In the genomic region with DNA sequence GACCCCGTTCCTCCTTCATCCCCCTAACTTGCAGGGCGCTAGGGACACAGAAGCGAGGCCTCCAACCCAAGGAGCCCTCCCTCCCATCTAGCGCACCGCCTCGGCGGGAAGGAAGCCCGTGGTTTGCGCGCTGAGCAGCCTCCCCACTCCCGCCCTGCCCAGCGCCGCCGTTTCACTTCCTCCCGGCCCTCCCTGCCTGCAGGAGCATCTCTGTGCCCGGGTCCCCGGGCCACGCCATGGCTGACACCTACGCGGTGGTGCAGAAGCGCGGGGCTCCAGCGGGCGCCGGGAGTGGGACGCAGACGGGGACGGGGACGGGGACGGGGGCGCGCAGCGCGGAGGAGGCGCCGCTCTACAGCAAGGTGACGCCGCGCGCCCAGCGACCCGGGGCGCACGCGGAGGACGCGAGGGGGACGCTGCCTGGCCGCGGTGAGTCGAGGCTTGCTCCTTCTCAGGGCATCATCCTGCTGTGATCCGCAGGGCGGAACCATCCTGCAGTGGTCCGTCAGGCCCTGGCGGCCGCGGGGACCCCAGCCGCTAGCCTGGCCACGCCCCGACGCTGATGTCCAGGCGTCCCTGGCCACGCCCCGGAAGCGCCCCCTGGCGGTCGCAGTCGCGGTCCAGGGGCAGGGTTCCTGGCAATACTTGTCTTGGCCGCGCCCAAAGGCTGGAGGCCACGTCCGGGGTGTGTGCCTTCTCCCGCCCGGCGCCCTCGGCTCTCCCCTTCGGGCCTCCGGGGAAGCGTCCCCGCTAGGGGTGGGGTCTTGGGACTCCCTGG, we compare ENCODE assay signal across 8 cellular contexts. TPM values are rescaled to one million over a fixed set of nuclear protein-coding genes. Genes with fewer than 3 reads are reported as not detected.
A peak's percentile ranks its signal among the peaks of the same experiment; 100 is the strongest.
DNase-seq lines count a peak whose midpoint lies in the region; ATAC-seq and TF ChIP-seq lines count a peak whose summit lies in the region.

No MANE protein-coding gene starts in this region.

- no peak overlapping the region for H4K8ac ChIP-seq in H9 (replicated peaks; ENCODE audit: insufficient read length, low read depth, low read length)

- H3K23me2 ChIP-seq in H9 (ENCODE audit: insufficient read length, low read depth, low read length, poor library complexity, severe bottlenecking) = peaks cover 8% of the 10 kb centered on the region

- no peak overlapping the region for H2BK12ac ChIP-seq in H9 (ENCODE audit: insufficient read length, low read depth, low read length)

- H3K36me3 ChIP-seq in MG63 (peaks cover 7% of the 10 kb centered on the region; the same call in 1 of the 2 replicates), hepatocyte (replicated peaks; ENCODE audit: insufficient read depth, low read depth) (no peaks in the 10 kb centered on the region)

- H2BK120ac ChIP-seq in H9 (ENCODE audit: low read depth, low read length, poor library complexity, severe bottlenecking) = no peak overlapping the region

- H2AK5ac ChIP-seq in H9 (ENCODE audit: insufficient read length, low read length) = no peak overlapping the region

- peak; percentile 82 for ATAC-seq in T-helper 17 cell

- no peak overlapping the region for H4K91ac ChIP-seq in H9 (ENCODE audit: insufficient read length, low read depth, low read length)

- H3K9ac ChIP-seq in H9 (ENCODE audit: extremely low read depth, insufficient read length, low read length) = peak overlapping the region; percentile 74

- no peak overlapping the region for H2BK5ac ChIP-seq in H9 (ENCODE audit: insufficient read length, low read length)

- peak overlapping the region; percentile 67 for H3K14ac ChIP-seq in H9 (ENCODE audit: insufficient read depth, low read length)

- DNase-seq in H9 (peak; percentile 91), MG63 (peak; percentile 89), T-helper 17 cell (peak; percentile 47 to 57 (median 49)), anterior cingulate cortex (lab: John Stamatoyannopoulos, UW) (peak in 57 of 58 donors; percentile 43 to 88 (median 75)), hepatocyte (ENCODE audit: low spot score) (peak; percentile 95), retinal pigment epithelial cell (ENCODE audit: low read depth) (peak; percentile 35), NCI-H226 (no peak)

- H3K27me3 ChIP-seq in H9 (ENCODE audit: insufficient read depth, low read length) (no peaks in the 10 kb centered on the region), MG63 (no peaks in the 10 kb centered on the region), hepatocyte (no peaks in the 10 kb centered on the region)

- H3K9me3 ChIP-seq in H9 (ENCODE audit: control insufficient read depth, low read depth, low read length) (no peaks in the 10 kb centered on the region), MG63 (no peaks in the 10 kb centered on the region; the same call in 1 of the 2 replicates), T-helper 17 cell (ENCODE audit: control insufficient read depth, low read length, poor library complexity, severe bottlenecking) (no peaks in the 10 kb centered on the region), hepatocyte (ENCODE audit: low read depth) (no peaks in the 10 kb centered on the region)

- H3K4me3 ChIP-seq in MG63 = peak overlapping the region; percentile 83
- H3K4me3 ChIP-seq in hepatocyte = peak overlapping the region; percentile 86
- H3K4me3 ChIP-seq in retinal pigment epithelial cell (ENCODE audit: low read length) = peak overlapping the region; percentile 71

- peak; percentile 81 for TF ChIP-seq POLR2A in GM10847 (IDR thresholded peaks at IDR 0.05; ENCODE audit: extremely low read depth, insufficient read length)

- H2AFZ ChIP-seq in H9 (ENCODE audit: low read length) (peak overlapping the region; percentile 9), hepatocyte (peak overlapping the region; percentile 94)

- H3K4me1 ChIP-seq in H9 (ENCODE audit: insufficient read depth, low read length) (no peaks in the 10 kb centered on the region; the same call in 1 of the 2 replicates), hepatocyte (ENCODE audit: insufficient read depth) (no peaks in the 10 kb centered on the region)

- no peak overlapping the region for H4K5ac ChIP-seq in H9 (ENCODE audit: insufficient read length, low read depth, low read length)

- H3K23ac ChIP-seq in H9 (ENCODE audit: insufficient read length, low read depth, low read length) = no peak overlapping the region

- no peak overlapping the region for H3K27ac ChIP-seq in H9 (ENCODE audit: insufficient read length, low read depth, low read length)
- peak overlapping the region; percentile 88 for H3K27ac ChIP-seq in hepatocyte

- no peak overlapping the region for H2BK20ac ChIP-seq in H9 (ENCODE audit: low read depth, low read length, poor library complexity, severe bottlenecking)

- peak overlapping the region; percentile 41 for H3K18ac ChIP-seq in H9 (ENCODE audit: insufficient read length, low read depth, low read length)

- TF ChIP-seq CTCF in H9 (conservative IDR thresholded peaks at IDR 0.05) (peak; percentile 99), hepatocyte (IDR thresholded peaks at IDR 0.05; ENCODE audit: poor library complexity) (peak; percentile 95), retinal pigment epithelial cell (conservative IDR thresholded peaks at IDR 0.05; ENCODE audit: low read depth, low read length) (peak; percentile 77)

- H3K79me2 ChIP-seq in H9 (ENCODE audit: insufficient read depth, low read length) (no peaks in the 10 kb centered on the region), hepatocyte (peaks cover 23% of the 10 kb centered on the region)

- no peaks in the 10 kb centered on the region for H3K9me2 ChIP-seq in hepatocyte (replicated peaks; ENCODE audit: insufficient read depth)

- no CpG with 5 or more reads among the region's 81 CpGs for WGBS in H9 (ENCODE audit: extremely low coverage, insufficient read length, low lambda C conversion rate)
- under 1% methylated on average over 37 of the region's 81 CpGs for WGBS in hepatocyte (ENCODE audit: low lambda C conversion rate, missing lambda C conversion rate)

- H3K79me1 ChIP-seq in H9 (ENCODE audit: insufficient read depth, low read depth, low read length, poor library complexity, severe bottlenecking) = no peaks in the 10 kb centered on the region

- no peak overlapping the region for H3K56ac ChIP-seq in H9 (ENCODE audit: insufficient read length, low read depth, low read length)

- no peaks in the 10 kb centered on the region; a peak in 1 of 5 replicates for H3K9me3 Mint-ChIP-seq in H9

- H3K4me2 ChIP-seq in H9 (ENCODE audit: insufficient read depth, insufficient read length, low read length) (peak overlapping the region; percentile 97), hepatocyte (peak overlapping the region; percentile 87)

- H3K27ac Mint-ChIP-seq in H9 = 0 out of 7 replicates have a peak overlapping the region, but pooled peaks of 1 of the 3 experiments have one; percentile 46
- peak overlapping the region; percentile 97 for H3K27ac Mint-ChIP-seq in T-helper 17 cell

- H3K4ac ChIP-seq in H9 (ENCODE audit: low read depth, low read length) = no peak overlapping the region

- H2BK15ac ChIP-seq in H9 (ENCODE audit: low read depth, low read length) = no peak overlapping the region

- H3K27me3 Mint-ChIP-seq in H9 (ENCODE audit: low read depth) (peaks cover 10% of the 10 kb centered on the region), T-helper 17 cell (no peaks in the 10 kb centered on the region)

- H3K4me1 Mint-ChIP-seq in H9 = peaks cover 30 to 35% of the 10 kb centered on the region in 2 experiments
- H3K4me1 Mint-ChIP-seq in T-helper 17 cell = peaks cover 57% of the 10 kb centered on the region

- H3K36me3 Mint-ChIP-seq in H9 (ENCODE audit: insufficient read depth in 1 of 3, low read depth in 3 of 3) = peaks cover 8 to 28% (median 20%) of the 10 kb centered on the region in 3 experiments
- peaks cover 7% of the 10 kb centered on the region for H3K36me3 Mint-ChIP-seq in T-helper 17 cell (ENCODE audit: low read depth)

- H3T11ph ChIP-seq in H9 (ENCODE audit: low read length) = no peak overlapping the region

- H4K20me1 ChIP-seq in H9 (ENCODE audit: control insufficient read depth, insufficient read depth, insufficient read length) = no peaks in the 10 kb centered on the region
- no peaks in the 10 kb centered on the region for H4K20me1 ChIP-seq in hepatocyte (ENCODE audit: insufficient read depth, poor library complexity, severe bottlenecking)

- H3K4me3 Mint-ChIP-seq in H9 (peak overlapping the region; percentile 84 to 85), T-helper 17 cell (peak overlapping the region; percentile 94)

RNA-seq across cellular contexts. Expression of gene PTPN18, which starts 16.4 kb away (rescaled TPM):
- total RNA-seq in H9 (2021) = 13.0 and 16.3 TPM in 2 replicates
- total RNA-seq in MG63 (2014; rRNA removed; shearing (Covaris generic); ENCODE audit: low replicate concordance) = 8.4 and 66.1 TPM in 2 replicates
- 100 to 1,000 TPM in 1 of 2 donors, 10 to 100 TPM in 1; 53.2 to 102 TPM for total RNA-seq in T-helper 17 cell
- total RNA-seq in hepatocyte = 34.8 and 35.7 TPM in 2 replicates
- 34.7 and 41.6 TPM in 2 replicates for polyA plus RNA-seq in hepatocyte

RNA-seq across cellular contexts. Expression of gene IMP4, which starts 29.5 kb away (rescaled TPM):
- 92.9 and 101 TPM in 2 replicates for total RNA-seq in H9 (2021)
- 115 and 179 TPM in 2 replicates for total RNA-seq in MG63 (2014; rRNA removed; shearing (Covaris generic); ENCODE audit: low replicate concordance)
- total RNA-seq in T-helper 17 cell = 10 to 100 TPM; 59.3 to 65.6 TPM
- 49.1 and 52.4 TPM in 2 replicates for total RNA-seq in hepatocyte
- 56.4 and 80.9 TPM in 2 replicates for polyA plus RNA-seq in hepatocyte
